ENCODE assay signal across 1 cellular context in the genomic region with DNA sequence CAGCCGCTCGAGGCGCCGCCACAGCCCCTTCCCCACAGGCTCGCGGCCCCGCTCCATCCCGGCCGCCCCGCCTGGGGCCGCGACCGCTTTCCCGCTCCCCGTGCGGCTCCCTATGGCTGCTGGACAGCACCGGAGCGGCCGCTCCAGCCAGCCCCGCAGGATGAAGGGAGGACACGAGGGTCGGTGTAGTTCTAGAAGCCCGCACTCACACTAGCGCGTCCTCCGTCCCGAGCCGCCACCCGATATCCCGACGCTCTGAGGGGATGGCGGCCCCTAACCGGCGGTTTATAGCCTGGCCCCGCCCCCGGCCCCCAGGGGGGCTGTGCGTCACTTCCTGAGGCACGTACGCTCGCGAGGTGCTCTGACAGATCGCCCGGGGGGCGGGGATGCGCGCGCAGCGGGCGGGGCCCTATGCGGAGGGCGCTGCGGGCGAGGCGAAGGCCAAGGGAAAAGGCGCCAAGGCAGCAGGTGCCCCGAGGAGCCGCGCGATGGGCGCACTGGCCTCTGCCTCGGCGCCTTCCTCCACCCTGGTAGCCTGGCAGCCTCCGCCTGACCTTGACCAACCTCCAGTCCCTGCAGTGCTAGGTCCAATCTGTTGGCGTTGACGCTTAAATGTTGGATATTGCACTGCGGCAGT.
TF ChIP-seq lines count a peak whose summit lies in the region.

A gene (minus strand): TSS at position 257 of the 637 bp plus-strand sequence. CDS start 4,991 bp downstream, outside the sequence.

TF ChIP-seq in HepG2, 621 proteins besides CTCF, POLR2A, EP300 and RAD21 (continued from another document and continues in another):
- TF ChIP-seq, protein P1, sequence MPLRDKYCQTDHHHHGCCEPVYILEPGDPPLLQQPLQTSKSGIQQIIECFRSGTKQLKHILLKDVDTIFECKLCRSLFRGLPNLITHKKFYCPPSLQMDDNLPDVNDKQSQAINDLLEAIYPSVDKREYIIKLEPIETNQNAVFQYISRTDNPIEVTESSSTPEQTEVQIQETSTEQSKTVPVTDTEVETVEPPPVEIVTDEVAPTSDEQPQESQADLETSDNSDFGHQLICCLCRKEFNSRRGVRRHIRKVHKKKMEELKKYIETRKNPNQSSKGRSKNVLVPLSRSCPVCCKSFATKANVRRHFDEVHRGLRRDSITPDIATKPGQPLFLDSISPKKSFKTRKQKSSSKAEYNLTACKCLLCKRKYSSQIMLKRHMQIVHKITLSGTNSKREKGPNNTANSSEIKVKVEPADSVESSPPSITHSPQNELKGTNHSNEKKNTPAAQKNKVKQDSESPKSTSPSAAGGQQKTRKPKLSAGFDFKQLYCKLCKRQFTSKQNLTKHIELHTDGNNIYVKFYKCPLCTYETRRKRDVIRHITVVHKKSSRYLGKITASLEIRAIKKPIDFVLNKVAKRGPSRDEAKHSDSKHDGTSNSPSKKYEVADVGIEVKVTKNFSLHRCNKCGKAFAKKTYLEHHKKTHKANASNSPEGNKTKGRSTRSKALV (CRISPR knock-in tag; IDR thresholded peaks at IDR 0.05) = 0 out of 2 replicates have a peak, but pooled peaks have one; percentile 50
- TF ChIP-seq HNRNPUL1 (IDR thresholded peaks at IDR 0.05; ENCODE audit: low read depth, low read length) = 0 out of 2 replicates have a peak, but pooled peaks have one; percentile 56
- TF ChIP-seq, protein P2, sequence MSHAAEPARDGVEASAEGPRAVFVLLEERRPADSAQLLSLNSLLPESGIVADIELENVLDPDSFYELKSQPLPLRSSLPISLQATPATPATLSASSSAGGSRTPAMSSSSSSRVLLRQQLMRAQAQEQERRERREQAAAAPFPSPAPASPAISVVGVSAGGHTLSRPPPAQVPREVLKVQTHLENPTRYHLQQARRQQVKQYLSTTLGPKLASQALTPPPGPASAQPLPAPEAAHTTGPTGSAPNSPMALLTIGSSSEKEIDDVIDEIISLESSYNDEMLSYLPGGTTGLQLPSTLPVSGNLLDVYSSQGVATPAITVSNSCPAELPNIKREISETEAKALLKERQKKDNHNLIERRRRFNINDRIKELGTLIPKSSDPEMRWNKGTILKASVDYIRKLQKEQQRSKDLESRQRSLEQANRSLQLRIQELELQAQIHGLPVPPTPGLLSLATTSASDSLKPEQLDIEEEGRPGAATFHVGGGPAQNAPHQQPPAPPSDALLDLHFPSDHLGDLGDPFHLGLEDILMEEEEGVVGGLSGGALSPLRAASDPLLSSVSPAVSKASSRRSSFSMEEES (CRISPR knock-in tag; IDR thresholded peaks at IDR 0.05) = peak; percentile 66; the same call in 1 of the 2 replicates
- TF ChIP-seq, protein P3, sequence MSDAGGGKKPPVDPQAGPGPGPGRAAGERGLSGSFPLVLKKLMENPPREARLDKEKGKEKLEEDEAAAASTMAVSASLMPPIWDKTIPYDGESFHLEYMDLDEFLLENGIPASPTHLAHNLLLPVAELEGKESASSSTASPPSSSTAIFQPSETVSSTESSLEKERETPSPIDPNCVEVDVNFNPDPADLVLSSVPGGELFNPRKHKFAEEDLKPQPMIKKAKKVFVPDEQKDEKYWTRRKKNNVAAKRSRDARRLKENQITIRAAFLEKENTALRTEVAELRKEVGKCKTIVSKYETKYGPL (CRISPR knock-in tag; IDR thresholded peaks at IDR 0.05) = 0 out of 2 replicates have a peak, but pooled peaks have one; percentile 13
- TF ChIP-seq, protein P4, sequence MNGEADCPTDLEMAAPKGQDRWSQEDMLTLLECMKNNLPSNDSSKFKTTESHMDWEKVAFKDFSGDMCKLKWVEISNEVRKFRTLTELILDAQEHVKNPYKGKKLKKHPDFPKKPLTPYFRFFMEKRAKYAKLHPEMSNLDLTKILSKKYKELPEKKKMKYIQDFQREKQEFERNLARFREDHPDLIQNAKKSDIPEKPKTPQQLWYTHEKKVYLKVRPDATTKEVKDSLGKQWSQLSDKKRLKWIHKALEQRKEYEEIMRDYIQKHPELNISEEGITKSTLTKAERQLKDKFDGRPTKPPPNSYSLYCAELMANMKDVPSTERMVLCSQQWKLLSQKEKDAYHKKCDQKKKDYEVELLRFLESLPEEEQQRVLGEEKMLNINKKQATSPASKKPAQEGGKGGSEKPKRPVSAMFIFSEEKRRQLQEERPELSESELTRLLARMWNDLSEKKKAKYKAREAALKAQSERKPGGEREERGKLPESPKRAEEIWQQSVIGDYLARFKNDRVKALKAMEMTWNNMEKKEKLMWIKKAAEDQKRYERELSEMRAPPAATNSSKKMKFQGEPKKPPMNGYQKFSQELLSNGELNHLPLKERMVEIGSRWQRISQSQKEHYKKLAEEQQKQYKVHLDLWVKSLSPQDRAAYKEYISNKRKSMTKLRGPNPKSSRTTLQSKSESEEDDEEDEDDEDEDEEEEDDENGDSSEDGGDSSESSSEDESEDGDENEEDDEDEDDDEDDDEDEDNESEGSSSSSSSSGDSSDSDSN (CRISPR knock-in tag; IDR thresholded peaks at IDR 0.05) = peak; percentile 93
- TF ChIP-seq RXRA (CRISPR knock-in tag; IDR thresholded peaks at IDR 0.05) = peak; percentile 84
- no peak; the same call in 1 of the 2 replicates for TF ChIP-seq ZSCAN30 (CRISPR knock-in tag; IDR thresholded peaks at IDR 0.05)
- 0 out of 2 replicates have a peak, but pooled peaks have one; percentile 50 for TF ChIP-seq ZNF75D (CRISPR knock-in tag; IDR thresholded peaks at IDR 0.05; ENCODE audit: borderline replicate concordance)
- TF ChIP-seq ZSCAN20 (CRISPR knock-in tag; IDR thresholded peaks at IDR 0.05; ENCODE audit: borderline replicate concordance) = peak; percentile 27; the same call in 1 of the 2 replicates
- no peak for TF ChIP-seq ZSCAN12 (CRISPR knock-in tag; IDR thresholded peaks at IDR 0.05)
- peak; percentile 89 for TF ChIP-seq ZNF703 (CRISPR knock-in tag; IDR thresholded peaks at IDR 0.05; ENCODE audit: borderline replicate concordance)
- TF ChIP-seq HCFC1 (IDR thresholded peaks at IDR 0.05; ENCODE audit: low read depth, low read length) = peak; percentile 44; the same call in 1 of the 2 replicates
- TF ChIP-seq ZNF235 (CRISPR knock-in tag; IDR thresholded peaks at IDR 0.05; ENCODE audit: borderline replicate concordance) = peak; percentile 92
- TF ChIP-seq ZNF350 (CRISPR knock-in tag; IDR thresholded peaks at IDR 0.05; ENCODE audit: borderline replicate concordance, low read depth) = peak; percentile 16; the same call in 1 of the 2 replicates
- no peak for TF ChIP-seq ATF7 (IDR thresholded peaks at IDR 0.05)
- 0 out of 2 replicates have a peak, but pooled peaks have one; percentile 44 for TF ChIP-seq ATF7 (CRISPR knock-in tag; IDR thresholded peaks at IDR 0.05)
- TF ChIP-seq POLR2AphosphoS2 (IDR thresholded peaks at IDR 0.05; ENCODE audit: low read depth, low read length) = peak; percentile 44; the same call in 1 of the 2 replicates
- TF ChIP-seq ARID2 (CRISPR knock-in tag; IDR thresholded peaks at IDR 0.05; ENCODE audit: borderline replicate concordance) = peak; percentile 65; the same call in 1 of the 2 replicates
- peak; percentile 17; the same call in 1 of the 2 replicates for TF ChIP-seq NFKBIZ (CRISPR knock-in tag; IDR thresholded peaks at IDR 0.05)
- peak; percentile 99 for TF ChIP-seq POLR2G (IDR thresholded peaks at IDR 0.05; ENCODE audit: low read depth, low read length)
- peak; percentile 86 for TF ChIP-seq DMAP1 (CRISPR knock-in tag; IDR thresholded peaks at IDR 0.05)
- TF ChIP-seq RELA (CRISPR knock-in tag; IDR thresholded peaks at IDR 0.05) = peak; percentile 65; the same call in 1 of the 2 replicates
- TF ChIP-seq, protein P5, sequence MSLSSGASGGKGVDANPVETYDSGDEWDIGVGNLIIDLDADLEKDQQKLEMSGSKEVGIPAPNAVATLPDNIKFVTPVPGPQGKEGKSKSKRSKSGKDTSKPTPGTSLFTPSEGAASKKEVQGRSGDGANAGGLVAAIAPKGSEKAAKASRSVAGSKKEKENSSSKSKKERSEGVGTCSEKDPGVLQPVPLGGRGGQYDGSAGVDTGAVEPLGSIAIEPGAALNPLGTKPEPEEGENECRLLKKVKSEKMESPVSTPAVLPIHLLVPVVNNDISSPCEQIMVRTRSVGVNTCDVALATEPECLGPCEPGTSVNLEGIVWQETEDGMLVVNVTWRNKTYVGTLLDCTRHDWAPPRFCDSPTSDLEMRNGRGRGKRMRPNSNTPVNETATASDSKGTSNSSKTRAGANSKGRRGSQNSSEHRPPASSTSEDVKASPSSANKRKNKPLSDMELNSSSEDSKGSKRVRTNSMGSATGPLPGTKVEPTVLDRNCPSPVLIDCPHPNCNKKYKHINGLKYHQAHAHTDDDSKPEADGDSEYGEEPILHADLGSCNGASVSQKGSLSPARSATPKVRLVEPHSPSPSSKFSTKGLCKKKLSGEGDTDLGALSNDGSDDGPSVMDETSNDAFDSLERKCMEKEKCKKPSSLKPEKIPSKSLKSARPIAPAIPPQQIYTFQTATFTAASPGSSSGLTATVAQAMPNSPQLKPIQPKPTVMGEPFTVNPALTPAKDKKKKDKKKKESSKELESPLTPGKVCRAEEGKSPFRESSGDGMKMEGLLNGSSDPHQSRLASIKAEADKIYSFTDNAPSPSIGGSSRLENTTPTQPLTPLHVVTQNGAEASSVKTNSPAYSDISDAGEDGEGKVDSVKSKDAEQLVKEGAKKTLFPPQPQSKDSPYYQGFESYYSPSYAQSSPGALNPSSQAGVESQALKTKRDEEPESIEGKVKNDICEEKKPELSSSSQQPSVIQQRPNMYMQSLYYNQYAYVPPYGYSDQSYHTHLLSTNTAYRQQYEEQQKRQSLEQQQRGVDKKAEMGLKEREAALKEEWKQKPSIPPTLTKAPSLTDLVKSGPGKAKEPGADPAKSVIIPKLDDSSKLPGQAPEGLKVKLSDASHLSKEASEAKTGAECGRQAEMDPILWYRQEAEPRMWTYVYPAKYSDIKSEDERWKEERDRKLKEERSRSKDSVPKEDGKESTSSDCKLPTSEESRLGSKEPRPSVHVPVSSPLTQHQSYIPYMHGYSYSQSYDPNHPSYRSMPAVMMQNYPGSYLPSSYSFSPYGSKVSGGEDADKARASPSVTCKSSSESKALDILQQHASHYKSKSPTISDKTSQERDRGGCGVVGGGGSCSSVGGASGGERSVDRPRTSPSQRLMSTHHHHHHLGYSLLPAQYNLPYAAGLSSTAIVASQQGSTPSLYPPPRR (CRISPR knock-in tag; IDR thresholded peaks at IDR 0.05; ENCODE audit: borderline replicate concordance) = peak; percentile 64; the same call in 1 of the 2 replicates
- no peak; the same call in 1 of the 2 replicates for TF ChIP-seq CEBPG (CRISPR knock-in tag; IDR thresholded peaks at IDR 0.05)
- TF ChIP-seq, protein P6, sequence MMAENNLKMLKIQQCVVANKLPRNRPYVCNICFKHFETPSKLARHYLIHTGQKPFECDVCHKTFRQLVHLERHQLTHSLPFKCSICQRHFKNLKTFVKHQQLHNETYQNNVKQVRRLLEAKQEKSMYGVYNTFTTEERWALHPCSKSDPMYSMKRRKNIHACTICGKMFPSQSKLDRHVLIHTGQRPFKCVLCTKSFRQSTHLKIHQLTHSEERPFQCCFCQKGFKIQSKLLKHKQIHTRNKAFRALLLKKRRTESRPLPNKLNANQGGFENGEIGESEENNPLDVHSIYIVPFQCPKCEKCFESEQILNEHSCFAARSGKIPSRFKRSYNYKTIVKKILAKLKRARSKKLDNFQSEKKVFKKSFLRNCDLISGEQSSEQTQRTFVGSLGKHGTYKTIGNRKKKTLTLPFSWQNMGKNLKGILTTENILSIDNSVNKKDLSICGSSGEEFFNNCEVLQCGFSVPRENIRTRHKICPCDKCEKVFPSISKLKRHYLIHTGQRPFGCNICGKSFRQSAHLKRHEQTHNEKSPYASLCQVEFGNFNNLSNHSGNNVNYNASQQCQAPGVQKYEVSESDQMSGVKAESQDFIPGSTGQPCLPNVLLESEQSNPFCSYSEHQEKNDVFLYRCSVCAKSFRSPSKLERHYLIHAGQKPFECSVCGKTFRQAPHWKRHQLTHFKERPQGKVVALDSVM (CRISPR knock-in tag; IDR thresholded peaks at IDR 0.05) = peak; percentile 71
- peak; percentile 25; the same call in 1 of the 2 replicates for TF ChIP-seq ZSCAN25 (CRISPR knock-in tag; IDR thresholded peaks at IDR 0.05)
- TF ChIP-seq ZFP90 (CRISPR knock-in tag; IDR thresholded peaks at IDR 0.05; ENCODE audit: borderline replicate concordance) = peak; percentile 69; the same call in 1 of the 2 replicates
- TF ChIP-seq, protein P7, sequence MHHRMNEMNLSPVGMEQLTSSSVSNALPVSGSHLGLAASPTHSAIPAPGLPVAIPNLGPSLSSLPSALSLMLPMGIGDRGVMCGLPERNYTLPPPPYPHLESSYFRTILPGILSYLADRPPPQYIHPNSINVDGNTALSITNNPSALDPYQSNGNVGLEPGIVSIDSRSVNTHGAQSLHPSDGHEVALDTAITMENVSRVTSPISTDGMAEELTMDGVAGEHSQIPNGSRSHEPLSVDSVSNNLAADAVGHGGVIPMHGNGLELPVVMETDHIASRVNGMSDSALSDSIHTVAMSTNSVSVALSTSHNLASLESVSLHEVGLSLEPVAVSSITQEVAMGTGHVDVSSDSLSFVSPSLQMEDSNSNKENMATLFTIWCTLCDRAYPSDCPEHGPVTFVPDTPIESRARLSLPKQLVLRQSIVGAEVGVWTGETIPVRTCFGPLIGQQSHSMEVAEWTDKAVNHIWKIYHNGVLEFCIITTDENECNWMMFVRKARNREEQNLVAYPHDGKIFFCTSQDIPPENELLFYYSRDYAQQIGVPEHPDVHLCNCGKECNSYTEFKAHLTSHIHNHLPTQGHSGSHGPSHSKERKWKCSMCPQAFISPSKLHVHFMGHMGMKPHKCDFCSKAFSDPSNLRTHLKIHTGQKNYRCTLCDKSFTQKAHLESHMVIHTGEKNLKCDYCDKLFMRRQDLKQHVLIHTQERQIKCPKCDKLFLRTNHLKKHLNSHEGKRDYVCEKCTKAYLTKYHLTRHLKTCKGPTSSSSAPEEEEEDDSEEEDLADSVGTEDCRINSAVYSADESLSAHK (CRISPR knock-in tag; IDR thresholded peaks at IDR 0.05; ENCODE audit: borderline replicate concordance) = 0 out of 2 replicates have a peak, but pooled peaks have one; percentile 65
- peak; percentile 73 for TF ChIP-seq HMG20B (CRISPR knock-in tag; conservative IDR thresholded peaks at IDR 0.05)
- TF ChIP-seq, protein P8, sequence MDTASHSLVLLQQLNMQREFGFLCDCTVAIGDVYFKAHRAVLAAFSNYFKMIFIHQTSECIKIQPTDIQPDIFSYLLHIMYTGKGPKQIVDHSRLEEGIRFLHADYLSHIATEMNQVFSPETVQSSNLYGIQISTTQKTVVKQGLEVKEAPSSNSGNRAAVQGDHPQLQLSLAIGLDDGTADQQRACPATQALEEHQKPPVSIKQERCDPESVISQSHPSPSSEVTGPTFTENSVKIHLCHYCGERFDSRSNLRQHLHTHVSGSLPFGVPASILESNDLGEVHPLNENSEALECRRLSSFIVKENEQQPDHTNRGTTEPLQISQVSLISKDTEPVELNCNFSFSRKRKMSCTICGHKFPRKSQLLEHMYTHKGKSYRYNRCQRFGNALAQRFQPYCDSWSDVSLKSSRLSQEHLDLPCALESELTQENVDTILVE (CRISPR knock-in tag; IDR thresholded peaks at IDR 0.05) = peak; percentile 89
- TF ChIP-seq TAF15 (IDR thresholded peaks at IDR 0.05; ENCODE audit: low read depth, low read length, poor library complexity, severe bottlenecking) = peak; percentile 80
- peak; percentile 77 for TF ChIP-seq PHF21A (CRISPR knock-in tag; IDR thresholded peaks at IDR 0.05)
- TF ChIP-seq, protein P9, sequence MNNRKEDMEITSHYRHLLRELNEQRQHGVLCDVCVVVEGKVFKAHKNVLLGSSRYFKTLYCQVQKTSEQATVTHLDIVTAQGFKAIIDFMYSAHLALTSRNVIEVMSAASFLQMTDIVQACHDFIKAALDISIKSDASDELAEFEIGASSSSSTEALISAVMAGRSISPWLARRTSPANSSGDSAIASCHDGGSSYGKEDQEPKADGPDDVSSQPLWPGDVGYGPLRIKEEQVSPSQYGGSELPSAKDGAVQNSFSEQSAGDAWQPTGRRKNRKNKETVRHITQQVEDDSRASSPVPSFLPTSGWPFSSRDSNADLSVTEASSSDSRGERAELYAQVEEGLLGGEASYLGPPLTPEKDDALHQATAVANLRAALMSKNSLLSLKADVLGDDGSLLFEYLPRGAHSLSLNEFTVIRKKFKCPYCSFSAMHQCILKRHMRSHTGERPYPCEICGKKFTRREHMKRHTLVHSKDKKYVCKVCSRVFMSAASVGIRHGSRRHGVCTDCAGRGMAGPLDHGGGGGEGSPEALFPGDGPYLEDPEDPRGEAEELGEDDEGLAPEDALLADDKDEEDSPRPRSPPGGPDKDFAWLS (CRISPR knock-in tag; IDR thresholded peaks at IDR 0.05; ENCODE audit: borderline replicate concordance) = no peak
